13 cellular contexts compared by ENCODE assay signal in the genomic region with DNA sequence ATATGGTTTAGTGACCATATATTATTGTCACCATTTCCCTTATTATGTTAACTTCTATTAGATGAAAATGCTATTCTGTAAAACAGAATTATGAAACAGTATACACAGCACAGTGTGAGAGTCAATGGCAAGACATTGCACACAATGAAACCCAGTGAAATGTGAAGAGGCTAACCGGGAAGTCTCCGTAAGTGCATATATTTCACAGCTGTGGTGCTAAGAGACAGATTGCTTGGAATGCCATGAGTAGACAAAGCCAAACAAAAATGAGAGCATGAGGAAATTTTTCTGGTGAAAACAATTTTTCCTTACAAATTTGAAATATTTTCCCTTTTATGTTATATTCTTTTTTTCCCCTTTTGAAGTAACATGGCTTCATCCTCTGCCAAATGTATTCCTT. TPM values are rescaled to one million over a fixed set of nuclear protein-coding genes. Genes with fewer than 3 reads are reported as not detected.
DNase-seq lines count a peak whose midpoint lies in the region; TF ChIP-seq lines count a peak whose summit lies in the region.
"Had no signal": no experiment of that assay in that cellular context is flagged by ENCODE, and none has a peak within 500 bp of the region (broad histone marks: within the 10 kb centered on the region; RNA-seq: fewer than 3 reads in every experiment).

No MANE protein-coding gene starts in this region.

- H3K79me1 ChIP-seq in mesenchymal stem cell (replicated peaks; ENCODE audit: low read length, poor library complexity, severe bottlenecking), result no peaks in the 10 kb centered on the region

- H3K4me1 ChIP-seq in BLaER1 treated with 17β-estradiol and CSF1 and Interleukin-3, amounts not matched to agents 10 nM and 100 nM, result peaks cover 22 to 59% (median 38%) of the 10 kb centered on the region in 10 experiments
- H3K4me1 ChIP-seq in mesenchymal stem cell (ENCODE audit: control insufficient read depth, insufficient read depth, low read depth, low read length) (peaks cover 3% of the 10 kb centered on the region), esophagus muscularis mucosa (peaks cover 0 to 10% (median 2%) of the 10 kb centered on the region in 4 donors)
- H3K4me1 ChIP-seq: suprapubic skin had no signal

- H4K91ac ChIP-seq in mesenchymal stem cell (ENCODE audit: low read length), result no peak overlapping the region

- H2BK120ac ChIP-seq in mesenchymal stem cell (ENCODE audit: low read depth, low read length), result no peak overlapping the region

- no peak overlapping the region for H2AK5ac ChIP-seq in mesenchymal stem cell (ENCODE audit: low read length, severe bottlenecking)

- no peak overlapping the region for H2AFZ ChIP-seq in mesenchymal stem cell (ENCODE audit: low read depth, low read length)

- H3K23ac ChIP-seq in mesenchymal stem cell (ENCODE audit: low read length in 2 of 2), result no peak overlapping the region

- peak overlapping the region in 5 of 10 experiments; percentile 13 to 57 (median 51); a peak in 6 of 20 replicates for H3K4me3 ChIP-seq in BLaER1 treated with 17β-estradiol and CSF1 and Interleukin-3, amounts not matched to agents 10 nM and 100 nM
- H3K4me3 ChIP-seq in mesenchymal stem cell (ENCODE audit: insufficient read depth in 1 of 2, low read depth in 1 of 2, low read length in 2 of 2) (no peak overlapping the region), esophagus muscularis mucosa (no peak overlapping the region)

- no peak overlapping the region for H3K4ac ChIP-seq in mesenchymal stem cell (ENCODE audit: low read depth in 1 of 2, low read length in 2 of 2)

- H3K9ac ChIP-seq in BLaER1 treated with 17β-estradiol and CSF1 and Interleukin-3, amounts not matched to agents 10 nM and 100 nM, result peak overlapping the region in 5 of 11 experiments; percentile 62 to 70 (median 68); a peak in 6 of 22 replicates
- peak overlapping the region; percentile 67 for H3K9ac ChIP-seq in mesenchymal stem cell (ENCODE audit: low read length)

- H3K14ac ChIP-seq in mesenchymal stem cell (ENCODE audit: low read length in 2 of 2), result no peak overlapping the region

- DNase-seq in GM03348 (ENCODE audit: low spot score), result peak; percentile 40
- DNase-seq in activated T-helper 2 cell treated with anti-CD3 and anti-CD28 coated beads, Interferon-gamma antibody, Interleukin-2, Interleukin-4, amounts not matched to agents 10 μg/mL and 5 μg/mL and 100 μg/mL, durations not matched to agents 14 hours and 24 hours and 36 hours (ENCODE audit: low spot score), result no peak
- peak; percentile 51 for DNase-seq in mesenchymal stem cell
- DNase-seq in esophagus muscularis mucosa (ENCODE audit: extremely low spot score), result no peak
- no peak for DNase-seq in NCI-H2107 (lab: John Stamatoyannopoulos, UW)
- DNase-seq in GF-D8 (lab: John Stamatoyannopoulos, UW), result no peak
- DNase-seq: COR-L47, heart right ventricle, NCI-H1930, NCI-H748 treated with DMSO at 0.1 percent for 48 hours had no signal

- peak overlapping the region; percentile 55 for H3K27ac Mint-ChIP-seq in activated T-helper 2 cell treated with anti-CD3 and anti-CD28 coated beads, Interferon-gamma antibody, Interleukin-2, Interleukin-4, amounts not matched to agents 10 μg/mL and 5 μg/mL and 100 μg/mL, durations not matched to agents 14 hours and 24 hours and 36 hours

- peak overlapping the region; percentile 82 to 94 (median 86) for H3K4me2 ChIP-seq in BLaER1 treated with 17β-estradiol and CSF1 and Interleukin-3, amounts not matched to agents 10 nM and 100 nM
- no peak overlapping the region for H3K4me2 ChIP-seq in mesenchymal stem cell (ENCODE audit: low read length, poor library complexity, severe bottlenecking)

- no peak overlapping the region for H3K18ac ChIP-seq in mesenchymal stem cell (ENCODE audit: low read depth in 1 of 2, low read length in 2 of 2)

- H3K27me3 Mint-ChIP-seq in activated T-helper 2 cell treated with anti-CD3 and anti-CD28 coated beads, Interferon-gamma antibody, Interleukin-2, Interleukin-4, amounts not matched to agents 10 μg/mL and 5 μg/mL and 100 μg/mL, durations not matched to agents 14 hours and 24 hours and 36 hours (ENCODE audit: low read depth), result peaks cover 49% of the 10 kb centered on the region

- no peaks in the 10 kb centered on the region for H3K36me3 Mint-ChIP-seq in activated T-helper 2 cell treated with anti-CD3 and anti-CD28 coated beads, Interferon-gamma antibody, Interleukin-2, Interleukin-4, amounts not matched to agents 10 μg/mL and 5 μg/mL and 100 μg/mL, durations not matched to agents 14 hours and 24 hours and 36 hours (ENCODE audit: low read depth)

- no peak for TF ChIP-seq CTCF in esophagus muscularis mucosa (IDR thresholded peaks at IDR 0.05)

- no peaks in the 10 kb centered on the region for H3K27me3 ChIP-seq in BLaER1 treated with 17β-estradiol and CSF1 and Interleukin-3, amounts not matched to agents 10 nM and 100 nM
- H3K27me3 ChIP-seq in mesenchymal stem cell (ENCODE audit: control insufficient read depth in 1 of 2, insufficient read depth in 1 of 2, low read length in 2 of 2) (no peaks in the 10 kb centered on the region), esophagus muscularis mucosa (no peaks in the 10 kb centered on the region)
- H3K27me3 ChIP-seq: heart right ventricle, suprapubic skin had no signal

- H2BK12ac ChIP-seq in mesenchymal stem cell (ENCODE audit: low read length in 2 of 2), result no peak overlapping the region

- H3K9me3 ChIP-seq in BLaER1 treated with 17β-estradiol and CSF1 and Interleukin-3, amounts not matched to agents 10 nM and 100 nM (replicated peaks in 1 of 11), result peaks cover 0 to 17% (median 0%) of the 10 kb centered on the region in 11 experiments; a peak in 4 of 22 replicates
- H3K9me3 ChIP-seq in mesenchymal stem cell (ENCODE audit: control insufficient read depth, low read length) (no peaks in the 10 kb centered on the region), esophagus muscularis mucosa (no peaks in the 10 kb centered on the region)
- H3K9me3 ChIP-seq: heart right ventricle, neutrophil, suprapubic skin had no signal

- no peak overlapping the region for H2BK5ac ChIP-seq in mesenchymal stem cell (ENCODE audit: low read depth, low read length, poor library complexity, severe bottlenecking)

- H4K8ac ChIP-seq in mesenchymal stem cell (ENCODE audit: low read length), result no peak overlapping the region

- H4K20me1 ChIP-seq in BLaER1 treated with 17β-estradiol and CSF1 and Interleukin-3, amounts not matched to agents 10 nM and 100 nM, result no peaks in the 10 kb centered on the region

- no peak overlapping the region for H3K4me3 Mint-ChIP-seq in activated T-helper 2 cell treated with anti-CD3 and anti-CD28 coated beads, Interferon-gamma antibody, Interleukin-2, Interleukin-4, amounts not matched to agents 10 μg/mL and 5 μg/mL and 100 μg/mL, durations not matched to agents 14 hours and 24 hours and 36 hours (ENCODE audit: low read depth)

- H3K36me3 ChIP-seq in BLaER1 treated with 17β-estradiol and CSF1 and Interleukin-3, amounts not matched to agents 10 nM and 100 nM, result no peaks in the 10 kb centered on the region
- no peaks in the 10 kb centered on the region for H3K36me3 ChIP-seq in mesenchymal stem cell (ENCODE audit: control insufficient read depth in 1 of 2, insufficient read depth in 2 of 2, low read depth in 1 of 2, low read length in 2 of 2)
- no peaks in the 10 kb centered on the region for H3K36me3 ChIP-seq in esophagus muscularis mucosa
- H3K36me3 ChIP-seq: heart right ventricle, neutrophil, suprapubic skin had no signal

- TF ChIP-seq EP300 in esophagus muscularis mucosa (IDR thresholded peaks at IDR 0.05), result no peak

- no peaks in the 10 kb centered on the region for H3K9me3 Mint-ChIP-seq in activated T-helper 2 cell treated with anti-CD3 and anti-CD28 coated beads, Interferon-gamma antibody, Interleukin-2, Interleukin-4, amounts not matched to agents 10 μg/mL and 5 μg/mL and 100 μg/mL, durations not matched to agents 14 hours and 24 hours and 36 hours

- intact Hi-C loops in activated T-helper 2 cell treated with anti-CD3 and anti-CD28 coated beads, Interferon-gamma antibody, Interleukin-2, Interleukin-4, amounts not matched to agents 10 μg/mL and 5 μg/mL and 100 μg/mL, durations not matched to agents 14 hours and 24 hours and 36 hours (cut with micrococcal nuclease), result loop anchor here (1.0 to 5.0 kb wide), 13 partner anchors 47 to 753 kb away; a partner anchor contains a TSS
- intact Hi-C loops in esophagus muscularis mucosa (cut with DNase I), result no loop called here

- no peak overlapping the region for H2BK15ac ChIP-seq in mesenchymal stem cell (ENCODE audit: low read depth, poor library complexity, severe bottlenecking)

- 63% methylated on average over 2 of the region's 2 CpGs for WGBS in mesenchymal stem cell
- 48% methylated on average over 2 of the region's 2 CpGs for WGBS in esophagus muscularis mucosa

- peaks cover 46% of the 10 kb centered on the region for H3K4me1 Mint-ChIP-seq in activated T-helper 2 cell treated with anti-CD3 and anti-CD28 coated beads, Interferon-gamma antibody, Interleukin-2, Interleukin-4, amounts not matched to agents 10 μg/mL and 5 μg/mL and 100 μg/mL, durations not matched to agents 14 hours and 24 hours and 36 hours (ENCODE audit: low read depth)

- peak overlapping the region in 9 of 11 experiments; percentile 63 to 83 (median 77); a peak in 16 of 22 replicates for H3K27ac ChIP-seq in BLaER1 treated with 17β-estradiol and CSF1 and Interleukin-3, amounts not matched to agents 10 nM and 100 nM
- H3K27ac ChIP-seq in mesenchymal stem cell (ENCODE audit: low read length, poor library complexity, severe bottlenecking) (peak overlapping the region; percentile 42), esophagus muscularis mucosa (replicated peaks in 1 of 4) (no peak overlapping the region)
- H3K27ac ChIP-seq: neutrophil, suprapubic skin had no signal

- TF ChIP-seq POLR2A in esophagus muscularis mucosa (IDR thresholded peaks at IDR 0.05; ENCODE audit: low read depth), result no peak

RNA-seq across cellular contexts. Expression of a gene that starts 49.4 kb away (rescaled TPM):
- total RNA-seq in activated T-helper 2 cell treated with anti-CD3 and anti-CD28 coated beads, Interferon-gamma antibody, Interleukin-2, Interleukin-4, amounts not matched to agents 10 μg/mL and 5 μg/mL and 100 μg/mL, durations not matched to agents 14 hours and 24 hours and 36 hours, result 19.7 and 20.6 TPM in 2 replicates
- 16.8 TPM for polyA plus RNA-seq in mesenchymal stem cell (2013, experiment 1 of 2)
- polyA plus RNA-seq in mesenchymal stem cell (2013, experiment 2 of 2), result 16.8 TPM
- 10 to 100 TPM; 22.2 to 57.9 (median 36.9) TPM for total RNA-seq in esophagus muscularis mucosa

Comparison
In these comparisons a context has a peak if more than half of its experiments do, and no peak if none do; other contexts are left out.
1. H3K27ac ChIP-seq: peak in BLaER1 treated with 17β-estradiol and CSF1 and Interleukin-3, amounts not matched to agents 10 nM and 100 nM (9 of 11) and mesenchymal stem cell (single experiment); none in esophagus muscularis mucosa (0 of 4).
2. DNase-seq: peak in GM03348 (single experiment) and mesenchymal stem cell (single experiment); none in activated T-helper 2 cell treated with anti-CD3 and anti-CD28 coated beads, Interferon-gamma antibody, Interleukin-2, Interleukin-4, amounts not matched to agents 10 μg/mL and 5 μg/mL and 100 μg/mL, durations not matched to agents 14 hours and 24 hours and 36 hours (single experiment), esophagus muscularis mucosa (single experiment), NCI-H2107 (single experiment) and GF-D8 (single experiment).